Comparison of ENCODE assay signal across 25 cellular contexts in genomic region chr5:163342301-163342700, GRCh38.
"Had no signal": no experiment of that assay in that cellular context is flagged by ENCODE, and none has a peak within 500 bp of the region (broad histone marks: within the 10 kb centered on the region; RNA-seq: fewer than 3 reads in every experiment).

No MANE protein-coding gene starts in this region.

- H3K27me3 ChIP-seq: SJSA1 had no signal

- FAIRE-seq: K562, RCC 7860 had no signal

- H3K36me3 ChIP-seq: SJSA1 had no signal

- H3K9me3 ChIP-seq: SJSA1 had no signal

- H3K4me1 ChIP-seq: SJSA1 had no signal

- H3K9me3 Mint-ChIP-seq: IgD-negative memory B cell; T-cell; T-helper 1 cell treated with Interleukin-12 subunit alpha and Interleukin-12 subunit beta and Interleukin-4 antibody, amounts not matched to agents 30 μg/mL and 1 μg/mL, for 36 hours had no signal

- H3K27ac Mint-ChIP-seq: IgD-negative memory B cell; T-cell; T-helper 1 cell treated with Interleukin-12 subunit alpha and Interleukin-12 subunit beta and Interleukin-4 antibody, amounts not matched to agents 30 μg/mL and 1 μg/mL, for 36 hours had no signal

- DNase-seq: Kasumi-1, MM.1S, NCI-H1048, NCI-H1105, NCI-H1417, NCI-H1436 treated with DMSO at 0.1 percent for 48 hours, NCI-H1694, NCI-H187 treated with DMSO at 0.1 percent for 48 hours, NCI-H2029 treated with DMSO at 0.1 percent for 48 hours, NCI-H2171 treated with DMSO at 0.1 percent for 48 hours, NCI-H345, NCI-H446 treated with DMSO at 0.1 percent for 48 hours, NCI-H526, Right ventricle myocardium superior, RPMI8226, SIG-M5, SW 1271, T-cell had no signal

- H3K4me3 Mint-ChIP-seq: IgD-negative memory B cell; T-cell; T-helper 1 cell treated with Interleukin-12 subunit alpha and Interleukin-12 subunit beta and Interleukin-4 antibody, amounts not matched to agents 30 μg/mL and 1 μg/mL, for 36 hours had no signal

- H3K27ac ChIP-seq: KMS-11, SJSA1, SK-N-MC had no signal

- H3K36me3 Mint-ChIP-seq: IgD-negative memory B cell, T-cell had no signal

- H3K4me1 Mint-ChIP-seq: IgD-negative memory B cell, T-cell had no signal

- H3K4me3 ChIP-seq: K562, SJSA1, SK-N-MC had no signal
